Comparison of ENCODE assay signal across 8 cellular contexts in genomic region chr1:36155560-36156328, GRCh38. TPM values are rescaled to one million over a fixed set of nuclear protein-coding genes. Genes with fewer than 3 reads are reported as not detected.
DNase-seq lines count a peak whose midpoint lies in the region; ATAC-seq and TF ChIP-seq lines count a peak whose summit lies in the region.

MAP7D1 (plus strand) TSS chr1:36156160; CDS start chr1:36156418, 258 bp downstream.

- H3K27ac ChIP-seq in duodenal mucosa (ENCODE audit: low read depth, low read length): peak within 1 kb of the TSS; percentile 93
- H3K27ac ChIP-seq in lower lobe of right lung: peak within 1 kb of the TSS; percentile 99

- H3K27ac Mint-ChIP-seq in activated CD4-positive, alpha-beta memory T cell treated with anti-CD3 and anti-CD28 coated beads, Interleukin-2, amount 10 ng/mL, durations not matched to agents 7 days and 5 days: peak within 1 kb of the TSS; percentile 88

- H3K4me1 Mint-ChIP-seq in activated CD4-positive, alpha-beta memory T cell treated with anti-CD3 and anti-CD28 coated beads, Interleukin-2, amount 10 ng/mL, durations not matched to agents 7 days and 5 days: peaks cover 72% of the 10 kb centered on the region

- H3K36me3 Mint-ChIP-seq in activated CD4-positive, alpha-beta memory T cell treated with anti-CD3 and anti-CD28 coated beads, Interleukin-2, amount 10 ng/mL, durations not matched to agents 7 days and 5 days (ENCODE audit: low read depth): peaks cover 33% of the 10 kb centered on the region

- intact Hi-C loops in lower lobe of right lung (cut with DNase I): no loop called here

- DNase-seq in ACHN: peak; percentile 79
- DNase-seq in NCI-H69 (lab: John Stamatoyannopoulos, UW): peak; percentile 84
- peak; percentile 86 for DNase-seq in activated CD4-positive, alpha-beta memory T cell treated with anti-CD3 and anti-CD28 coated beads, Interleukin-2, amount 10 ng/mL, durations not matched to agents 7 days and 5 days
- peak; percentile 92 for DNase-seq in lower lobe of right lung
- peak; percentile 66 to 84 (median 66) for DNase-seq in stimulated activated CD4-positive, alpha-beta T cell treated with anti-CD3 and anti-CD28 coated beads, TNF-alpha, amount 100 ng/mL, for 24 hours (ENCODE audit: low read depth in 3 of 3)

- TF ChIP-seq CTCF in lower lobe of right lung (IDR thresholded peaks at IDR 0.05): no peak

- POLR2A ChIA-PET in activated CD4-positive, alpha-beta memory T cell treated with anti-CD3 and anti-CD28 coated beads, Interleukin-2, amount 10 ng/mL, durations not matched to agents 7 days and 5 days (lab: Charles Lee): interaction anchor here (0.8 to 6.0 kb wide), 15 partner anchors 11 to 372 kb away, joined by 3 to 43 read pairs (median 4); partner anchors contain the start of genes MRPS15, STK40 and THRAP3

- H3K4me3 Mint-ChIP-seq in activated CD4-positive, alpha-beta memory T cell treated with anti-CD3 and anti-CD28 coated beads, Interleukin-2, amount 10 ng/mL, durations not matched to agents 7 days and 5 days: peak within 1 kb of the TSS; percentile 88

- peak; percentile 38 for ATAC-seq in GM18861 (IDR thresholded peaks at IDR 0.05; ENCODE audit: unreplicated experiment)
- peak; percentile 43 for ATAC-seq in HG03159 (IDR thresholded peaks at IDR 0.05; ENCODE audit: unreplicated experiment)
- ATAC-seq in lower lobe of right lung: peak; percentile 86 to 87

- no peaks in the 10 kb centered on the region for H3K36me3 ChIP-seq in duodenal mucosa (ENCODE audit: control insufficient read depth in 1 of 2, insufficient read depth in 2 of 2, low read length in 2 of 2)
- H3K36me3 ChIP-seq in lower lobe of right lung: no peaks in the 10 kb centered on the region

- H3K9me3 ChIP-seq in duodenal mucosa (ENCODE audit: control insufficient read depth in 1 of 2, low read length in 2 of 2) (no peaks in the 10 kb centered on the region), lower lobe of right lung (no peaks in the 10 kb centered on the region)

- in situ Hi-C loops in ACHN (cut with HindIII; ENCODE audit: low pct_ligation_motif_present, low pct_unique_long_range_greater_than_20kb, low sequenced_read_pairs): no loop called here

- H3K4me1 ChIP-seq in duodenal mucosa (ENCODE audit: control insufficient read depth in 1 of 2, insufficient read depth in 2 of 2, low read length in 2 of 2) (peaks cover 49 to 50% of the 10 kb centered on the region in 2 donors), lower lobe of right lung (peaks cover 75% of the 10 kb centered on the region)

- H3K27me3 Mint-ChIP-seq in activated CD4-positive, alpha-beta memory T cell treated with anti-CD3 and anti-CD28 coated beads, Interleukin-2, amount 10 ng/mL, durations not matched to agents 7 days and 5 days: no peaks in the 10 kb centered on the region

- H3K9me3 Mint-ChIP-seq in activated CD4-positive, alpha-beta memory T cell treated with anti-CD3 and anti-CD28 coated beads, Interleukin-2, amount 10 ng/mL, durations not matched to agents 7 days and 5 days: no peaks in the 10 kb centered on the region

- CTCF ChIA-PET in activated CD4-positive, alpha-beta memory T cell treated with anti-CD3 and anti-CD28 coated beads, Interleukin-2, amount 10 ng/mL, durations not matched to agents 7 days and 5 days (lab: Charles Lee): interaction anchor here (0.6 to 1.4 kb wide), 4 partner anchors 12 to 207 kb away, joined by 3 to 8 read pairs (median 5); no protein-coding TSS in a partner anchor

- peak within 1 kb of the TSS; percentile 90 to 97 for H3K9ac ChIP-seq in duodenal mucosa (ENCODE audit: low read depth in 1 of 2, low read length in 2 of 2)

- H3K4me3 ChIP-seq in duodenal mucosa (ENCODE audit: low read depth in 1 of 2, low read length in 2 of 2) (peak within 1 kb of the TSS; percentile 88 to 94), lower lobe of right lung (peak within 1 kb of the TSS; percentile 98)

- H3K27me3 ChIP-seq in duodenal mucosa (ENCODE audit: control insufficient read depth in 1 of 2, insufficient read depth in 2 of 2, low read length in 2 of 2) (no peaks in the 10 kb centered on the region), lower lobe of right lung (ENCODE audit: low read depth) (no peaks in the 10 kb centered on the region)

RNA-seq across cellular contexts. Expression of gene MAP7D1, which starts in this region (rescaled TPM):
- 100 to 1,000 TPM; 215 to 221 TPM for total RNA-seq in activated CD4-positive, alpha-beta memory T cell treated with anti-CD3 and anti-CD28 coated beads, Interleukin-2, amount 10 ng/mL, durations not matched to agents 7 days and 5 days
- total RNA-seq in lower lobe of right lung: 120 TPM

Comparison
In these comparisons a context has a peak if more than half of its experiments do, and no peak if none do; other contexts are left out.
1. Peak in every context shown above with its lines: DNase-seq, ATAC-seq, H3K4me3 ChIP-seq and H3K27ac ChIP-seq.